ENCODE assay signal across 2 cellular contexts in genomic region chr11:4664791-4665190, GRCh38.
TF ChIP-seq lines count a peak whose summit lies in the region.

No MANE protein-coding gene starts in this region.

TF ChIP-seq in IMR-90, 13 proteins besides CTCF, POLR2A, EP300 and RAD21:
- no peak for TF ChIP-seq CEBPB (IDR thresholded peaks at IDR 0.05; ENCODE audit: low read depth, low read length)
- TF ChIP-seq MAFK (IDR thresholded peaks at IDR 0.05; ENCODE audit: low read depth, low read length): no peak
- no peak for TF ChIP-seq MAZ (IDR thresholded peaks at IDR 0.05; ENCODE audit: borderline replicate concordance, low read depth, low read length)
- no peak for TF ChIP-seq RFX5 (IDR thresholded peaks at IDR 0.05; ENCODE audit: low read depth, low read length)
- TF ChIP-seq NFE2L2 (IDR thresholded peaks at IDR 0.05; ENCODE audit: low read depth, low read length): no peak
- TF ChIP-seq MXI1 (IDR thresholded peaks at IDR 0.05; ENCODE audit: borderline replicate concordance, low read depth, low read length): no peak
- TF ChIP-seq USF2 (IDR thresholded peaks at IDR 0.05; ENCODE audit: low read depth, low read length): no peak
- no peak for TF ChIP-seq BHLHE40 (IDR thresholded peaks at IDR 0.05; ENCODE audit: low read depth, low read length)
- no peak for TF ChIP-seq CHD1 (IDR thresholded peaks at IDR 0.05; ENCODE audit: low read depth, low read length)
- no peak for TF ChIP-seq SMC3 (IDR thresholded peaks at IDR 0.05; ENCODE audit: low read depth, low read length)
- TF ChIP-seq RCOR1 (IDR thresholded peaks at IDR 0.05; ENCODE audit: insufficient replicate concordance, low read length): no peak
- TF ChIP-seq ELK1 (IDR thresholded peaks at IDR 0.05; ENCODE audit: borderline replicate concordance, low read depth, low read length): no peak

TF ChIP-seq in H1, 55 proteins besides CTCF, POLR2A, EP300 and RAD21:
- TF ChIP-seq CBX8 (IDR thresholded peaks at IDR 0.05; ENCODE audit: borderline replicate concordance, low read depth, low read length): no peak
- TF ChIP-seq TCF12 (IDR thresholded peaks at IDR 0.05; ENCODE audit: low read depth, low read length): no peak
- TF ChIP-seq RXRA (IDR thresholded peaks at IDR 0.05; ENCODE audit: insufficient read depth, low read depth, low read length): no peak
- no peak for TF ChIP-seq HDAC6 (IDR thresholded peaks at IDR 0.05; ENCODE audit: low read depth, low read length)
- no peak for TF ChIP-seq ATF3 (IDR thresholded peaks at IDR 0.05; ENCODE audit: insufficient read depth, low read depth, low read length)
- no peak for TF ChIP-seq HDAC2 (IDR thresholded peaks at IDR 0.05; ENCODE audit: borderline replicate concordance in 1 of 2, low read depth in 2 of 2, low read length in 2 of 2)
- no peak for TF ChIP-seq CTBP2 (IDR thresholded peaks at IDR 0.05; ENCODE audit: borderline replicate concordance, insufficient read depth, insufficient read length, low read length)
- TF ChIP-seq JUND (IDR thresholded peaks at IDR 0.05; ENCODE audit: low read length): no peak
- TF ChIP-seq PHF8 (conservative IDR thresholded peaks at IDR 0.05; ENCODE audit: low read depth, low read length): no peak
- no peak for TF ChIP-seq TAF1 (IDR thresholded peaks at IDR 0.05; ENCODE audit: low read depth, low read length)
- TF ChIP-seq MAFK (IDR thresholded peaks at IDR 0.05; ENCODE audit: low read depth, low read length): no peak
- no peak for TF ChIP-seq KDM5A (IDR thresholded peaks at IDR 0.05; ENCODE audit: low read length)
- TF ChIP-seq JUN (IDR thresholded peaks at IDR 0.05; ENCODE audit: low read depth, low read length): no peak
- TF ChIP-seq ZNF274 (IDR thresholded peaks at IDR 0.05; ENCODE audit: borderline replicate concordance, extremely low read depth, low read length): no peak
- no peak for TF ChIP-seq SIN3A (conservative IDR thresholded peaks at IDR 0.05 in 1 of 2, IDR thresholded peaks at IDR 0.05 in 1 of 2; ENCODE audit: low read depth in 1 of 2, low read length in 2 of 2)
- TF ChIP-seq TEAD4 (IDR thresholded peaks at IDR 0.05; ENCODE audit: low read depth, low read length): no peak
- TF ChIP-seq BACH1 (IDR thresholded peaks at IDR 0.05; ENCODE audit: low read length): no peak
